In genomic region chr22:42901790-42902508, GRCh38 we compare ENCODE assay signal across 11 cellular contexts. TPM values are rescaled to one million over a fixed set of nuclear protein-coding genes. Genes with fewer than 3 reads are reported as not detected.
DNase-seq lines count a peak whose midpoint lies in the region; ATAC-seq and TF ChIP-seq lines count a peak whose summit lies in the region.
"Had no signal": no experiment of that assay in that cellular context is flagged by ENCODE, and none has a peak within 500 bp of the region (broad histone marks: within the 10 kb centered on the region; RNA-seq: fewer than 3 reads in every experiment).

No MANE protein-coding gene starts in this region.

- DNase-seq in A673 (ENCODE audit: low spot score) (peak; percentile 28), GM20000 (ENCODE audit: low spot score) (no peak), WERI-Rb-1 (no peak), heart left ventricle (peak in 4 of 5 donors; percentile 63 to 86 (median 79)), middle frontal gyrus (ENCODE audit: extremely low spot score, low spot score) (no peak), LoVo (ENCODE audit: low spot score) (no peak), tibial nerve (ENCODE audit: low spot score in 2 of 2) (no peak)
- no peak for DNase-seq in naive thymus-derived CD4-positive, alpha-beta T cell
- DNase-seq: activated naive CD4-positive, alpha-beta T cell treated with anti-CD3 and anti-CD28 coated beads, Interleukin-2, amount 10 ng/mL, durations not matched to agents 7 days and 5 days; NCI-H226 had no signal

- TF ChIP-seq POLR2A in heart left ventricle (IDR thresholded peaks at IDR 0.05) (no peak), tibial nerve (IDR thresholded peaks at IDR 0.05) (no peak)

- H3K9me3 Mint-ChIP-seq in naive thymus-derived CD4-positive, alpha-beta T cell: no peaks in the 10 kb centered on the region
- H3K9me3 Mint-ChIP-seq: activated naive CD4-positive, alpha-beta T cell treated with anti-CD3 and anti-CD28 coated beads, Interleukin-2, amount 10 ng/mL, durations not matched to agents 7 days and 5 days had no signal

- peak; percentile 45 for TF ChIP-seq CTCF in A673 (conservative IDR thresholded peaks at IDR 0.05; ENCODE audit: low read depth, low read length)
- TF ChIP-seq CTCF in GM20000 (IDR thresholded peaks at IDR 0.05; ENCODE audit: extremely low read depth, missing control alignments): peak; percentile 13
- peak; percentile 49; the same call in 1 of the 2 replicates for TF ChIP-seq CTCF in WERI-Rb-1 (IDR thresholded peaks at IDR 0.05; ENCODE audit: low read depth, low read length)
- peak in 5 of 12 donors; percentile 5 to 28 (median 15) for TF ChIP-seq CTCF in heart left ventricle (IDR thresholded peaks at IDR 0.05)
- peak in 1 of 5 experiments; percentile 11 for TF ChIP-seq CTCF in tibial nerve (IDR thresholded peaks at IDR 0.05)

- peaks cover 0 to 10% (median 0%) of the 10 kb centered on the region in 5 donors for H3K36me3 Mint-ChIP-seq in naive thymus-derived CD4-positive, alpha-beta T cell
- H3K36me3 Mint-ChIP-seq: activated naive CD4-positive, alpha-beta T cell treated with anti-CD3 and anti-CD28 coated beads, Interleukin-2, amount 10 ng/mL, durations not matched to agents 7 days and 5 days had no signal

- H3K27ac ChIP-seq in A673 (ENCODE audit: low read depth, low read length, poor library complexity, severe bottlenecking) (no peak overlapping the region), WERI-Rb-1 (no peak overlapping the region), heart left ventricle (peak overlapping the region in 11 of 12 donors; percentile 50 to 87 (median 67)), tibial nerve (no peak overlapping the region)
- H3K27ac ChIP-seq in naive thymus-derived CD4-positive, alpha-beta T cell (ENCODE audit: low read depth, low read length): no peak overlapping the region

- BruUV-seq in A673 (replicated peaks; lab: Mats Ljungman, UMichigan): no TSS peak

- H3K4me1 ChIP-seq in A673 (ENCODE audit: insufficient read depth, low read length, poor library complexity, severe bottlenecking) (no peaks in the 10 kb centered on the region), heart left ventricle (peaks cover 7 to 82% (median 63%) of the 10 kb centered on the region in 12 donors), tibial nerve (peaks cover 0 to 30% (median 19%) of the 10 kb centered on the region in 4 donors)
- no peaks in the 10 kb centered on the region for H3K4me1 ChIP-seq in naive thymus-derived CD4-positive, alpha-beta T cell (ENCODE audit: control insufficient read depth in 2 of 2, insufficient read depth in 2 of 2, low read length in 2 of 2)

- POLR2A ChIA-PET in A673 (lab: Charles Lee; ENCODE audit: low non-redundant PET): no interaction called here
- POLR2A ChIA-PET in naive thymus-derived CD4-positive, alpha-beta T cell (lab: Charles Lee): interaction anchor here (0.5 to 0.7 kb wide), 2 partner anchors 10 to 260 kb away, joined by 3 read pairs; no protein-coding TSS in a partner anchor

- 53 to 63% (median 59%) methylated on average over 14 of the region's 14 CpGs for WGBS in heart left ventricle, 4 donors
- WGBS in tibial nerve, 2 donors: 71 to 81% methylated on average over 14 of the region's 14 CpGs

- intact Hi-C loops in A673 (cut with micrococcal nuclease; ENCODE audit: unreplicated experiment): no loop called here
- intact Hi-C loops in heart left ventricle (cut with DNase I): loop anchor here in 5 of 10 donors (5.0 to 10.0 kb wide), 2 partner anchors 35 to 113 kb away; partner anchors contain the start of gene PACSIN2 (in 2 of the 5)
- intact Hi-C loops in naive thymus-derived CD4-positive, alpha-beta T cell (cut with micrococcal nuclease): no loop called here

- H3K9me3 ChIP-seq in A673 (ENCODE audit: low read depth, low read length, poor library complexity, severe bottlenecking) (no peaks in the 10 kb centered on the region), WERI-Rb-1 (ENCODE audit: severe bottlenecking) (no peaks in the 10 kb centered on the region), heart left ventricle (no peaks in the 10 kb centered on the region), tibial nerve (no peaks in the 10 kb centered on the region)
- H3K9me3 ChIP-seq in naive thymus-derived CD4-positive, alpha-beta T cell (ENCODE audit: control insufficient read depth in 2 of 3, low read length in 3 of 3): no peaks in the 10 kb centered on the region

- H3K4me1 Mint-ChIP-seq in naive thymus-derived CD4-positive, alpha-beta T cell: peaks cover 0 to 21% (median 16%) of the 10 kb centered on the region in 7 donors
- H3K4me1 Mint-ChIP-seq: activated naive CD4-positive, alpha-beta T cell treated with anti-CD3 and anti-CD28 coated beads, Interleukin-2, amount 10 ng/mL, durations not matched to agents 7 days and 5 days had no signal

- no peak for TF ChIP-seq EP300 in tibial nerve (IDR thresholded peaks at IDR 0.05)

- CTCF ChIA-PET in A673 (lab: Charles Lee): interaction anchor here (1.0 to 1.6 kb wide), 2 partner anchors 8 to 20 kb away, joined by 3 read pairs; no protein-coding TSS in a partner anchor
- CTCF ChIA-PET in naive thymus-derived CD4-positive, alpha-beta T cell (lab: Charles Lee): interaction anchor here (0.7 kb wide), 1 partner anchor 1044 kb away, joined by 4 read pairs; no protein-coding TSS in a partner anchor

- H3K4me3 Mint-ChIP-seq in naive thymus-derived CD4-positive, alpha-beta T cell: no peak overlapping the region
- H3K4me3 Mint-ChIP-seq: activated naive CD4-positive, alpha-beta T cell treated with anti-CD3 and anti-CD28 coated beads, Interleukin-2, amount 10 ng/mL, durations not matched to agents 7 days and 5 days had no signal

- ATAC-seq in heart left ventricle: peak; percentile 67 to 86 (median 84)
- no peak for ATAC-seq in naive thymus-derived CD4-positive, alpha-beta T cell
- ATAC-seq: esophagus mucosa had no signal

- peak overlapping the region in 1 of 9 donors; percentile 36 for H3K27ac Mint-ChIP-seq in naive thymus-derived CD4-positive, alpha-beta T cell
- H3K27ac Mint-ChIP-seq: activated naive CD4-positive, alpha-beta T cell treated with anti-CD3 and anti-CD28 coated beads, Interleukin-2, amount 10 ng/mL, durations not matched to agents 7 days and 5 days had no signal

- H3K27me3 Mint-ChIP-seq in naive thymus-derived CD4-positive, alpha-beta T cell: no peaks in the 10 kb centered on the region
- H3K27me3 Mint-ChIP-seq: activated naive CD4-positive, alpha-beta T cell treated with anti-CD3 and anti-CD28 coated beads, Interleukin-2, amount 10 ng/mL, durations not matched to agents 7 days and 5 days had no signal

- H3K4me3 ChIP-seq in A673 (ENCODE audit: low read depth, low read length, poor library complexity, severe bottlenecking) (no peak overlapping the region), WERI-Rb-1 (ENCODE audit: low read depth, low read length) (no peak overlapping the region), heart left ventricle (no peak overlapping the region), tibial nerve (no peak overlapping the region)
- H3K4me3 ChIP-seq in naive thymus-derived CD4-positive, alpha-beta T cell (ENCODE audit: low read length): no peak overlapping the region

- H3K36me3 ChIP-seq in A673 (ENCODE audit: insufficient read depth, low read length, poor library complexity, severe bottlenecking): no peaks in the 10 kb centered on the region
- H3K36me3 ChIP-seq in WERI-Rb-1: peaks cover 3% of the 10 kb centered on the region; the same call in 1 of the 2 replicates
- peaks cover 0 to 15% (median 0%) of the 10 kb centered on the region in 9 donors for H3K36me3 ChIP-seq in heart left ventricle
- H3K36me3 ChIP-seq in tibial nerve: peaks cover 0 to 5% (median 0%) of the 10 kb centered on the region in 3 donors
- peaks cover 0 to 17% (median 0%) of the 10 kb centered on the region in 3 experiments for H3K36me3 ChIP-seq in naive thymus-derived CD4-positive, alpha-beta T cell (ENCODE audit: control insufficient read depth in 2 of 3, insufficient read depth in 3 of 3, low read length in 3 of 3)

- no peaks in the 10 kb centered on the region for H3K27me3 ChIP-seq in A673 (replicated peaks; ENCODE audit: insufficient read depth, low read depth, low read length, poor library complexity)
- no peaks in the 10 kb centered on the region for H3K27me3 ChIP-seq in WERI-Rb-1 (ENCODE audit: insufficient read depth, low read depth, severe bottlenecking)
- no peaks in the 10 kb centered on the region for H3K27me3 ChIP-seq in heart left ventricle
- H3K27me3 ChIP-seq in tibial nerve: no peaks in the 10 kb centered on the region
- H3K27me3 ChIP-seq in naive thymus-derived CD4-positive, alpha-beta T cell (ENCODE audit: control insufficient read depth in 2 of 2, insufficient read depth in 2 of 2, low read length in 2 of 2): no peaks in the 10 kb centered on the region

RNA-seq across cellular contexts. Expression of gene ARFGAP3, which starts 44.9 kb away (rescaled TPM):
- total RNA-seq in A673 (2021): 30.0 and 34.3 TPM in 2 replicates
- 10 to 100 TPM; 15.4 to 30.9 (median 25.1) TPM for total RNA-seq in heart left ventricle
- 10 to 100 TPM; 13.3 to 34.0 TPM for polyA plus RNA-seq in heart left ventricle
- 10 to 100 TPM; 36.9 to 78.6 (median 52.0) TPM for total RNA-seq in tibial nerve
- 10 to 100 TPM; 22.9 to 38.4 (median 31.0) TPM for total RNA-seq in naive thymus-derived CD4-positive, alpha-beta T cell
- polyA plus RNA-seq in naive thymus-derived CD4-positive, alpha-beta T cell: 10 to 100 TPM; 26.1 to 28.5 TPM

Comparison
In these comparisons a context has a peak if more than half of its experiments do, and no peak if none do; other contexts are left out.
1. DNase-seq: peak in A673 (single experiment) and heart left ventricle (4 of 5); none in GM20000 (single experiment), WERI-Rb-1 (single experiment), middle frontal gyrus (single experiment), LoVo (single experiment), tibial nerve (0 of 2) and naive thymus-derived CD4-positive, alpha-beta T cell (0 of 9).
2. H3K27ac ChIP-seq: peak in heart left ventricle (11 of 12); none in A673 (single experiment), WERI-Rb-1 (single experiment), tibial nerve (0 of 4) and naive thymus-derived CD4-positive, alpha-beta T cell (single experiment).